In the genomic region with DNA sequence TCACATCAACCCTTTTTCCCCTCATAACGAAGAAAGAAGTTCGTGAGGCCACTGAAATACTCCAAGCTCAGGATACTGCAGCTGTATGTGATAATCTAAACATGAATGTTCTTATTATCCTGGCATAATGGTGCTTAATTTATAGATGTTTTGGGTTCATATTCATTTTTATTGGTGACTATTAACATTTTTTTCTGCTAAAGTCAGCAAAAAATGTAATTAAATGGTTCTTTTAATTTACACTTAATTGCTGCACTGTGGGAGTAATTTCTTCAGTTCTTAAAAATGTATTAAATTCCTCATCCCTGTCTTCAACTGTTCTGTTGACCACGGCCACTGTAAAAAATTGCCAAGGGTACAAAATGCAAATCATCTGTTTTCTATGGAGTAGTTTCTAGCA, we compare ENCODE assay signal across 26 cellular contexts.
DNase-seq lines count a peak whose midpoint lies in the region; ATAC-seq, FAIRE-seq and TF ChIP-seq lines count a peak whose summit lies in the region.
"Had no signal": no experiment of that assay in that cellular context is flagged by ENCODE, and none has a peak within 500 bp of the region (broad histone marks: within the 10 kb centered on the region; RNA-seq: fewer than 3 reads in every experiment).

No MANE protein-coding gene starts in this region.

- no peak overlapping the region for H2BK20ac ChIP-seq in H1 (ENCODE audit: low read length)

- H3K4me1 ChIP-seq in HepG2 (ENCODE audit: insufficient read depth, low read length), result no peaks in the 10 kb centered on the region
- no peaks in the 10 kb centered on the region for H3K4me1 ChIP-seq in right lobe of liver
- no peaks in the 10 kb centered on the region for H3K4me1 ChIP-seq in K562 (replicated peaks in 1 of 2; ENCODE audit: control insufficient read depth in 2 of 2, insufficient read depth in 2 of 2, low read length in 2 of 2)
- no peaks in the 10 kb centered on the region for H3K4me1 ChIP-seq in H1 (replicated peaks in 1 of 4; ENCODE audit: control insufficient read depth in 3 of 4, insufficient read depth in 4 of 4, low read length in 3 of 4)

- no peak overlapping the region for H4K8ac ChIP-seq in H1 (ENCODE audit: extremely low read depth, insufficient read depth, low read length)

- intact Hi-C loops in HepG2 (cut with micrococcal nuclease; ENCODE audit: unreplicated experiment), result no loop called here
- intact Hi-C loops in right lobe of liver (cut with DNase I), result no loop called here
- intact Hi-C loops in K562 (cut with micrococcal nuclease), result loop anchor here (2.0 kb wide), 1 partner anchor 18 kb away; no protein-coding TSS in a partner anchor

- no peak overlapping the region for H2AK5ac ChIP-seq in H1 (ENCODE audit: low read depth, low read length)

- H4K5ac ChIP-seq in H1 (ENCODE audit: insufficient read length, low read depth, low read length), result no peak overlapping the region

- no peak overlapping the region for H3K27ac ChIP-seq in HepG2 (ENCODE audit: extremely low read length, insufficient read depth, low read length)
- no peak overlapping the region for H3K27ac ChIP-seq in right lobe of liver
- H3K27ac ChIP-seq in K562 (ENCODE audit: extremely low read depth, low read depth, low read length), result no peak overlapping the region
- no peak overlapping the region for H3K27ac ChIP-seq in H1 (ENCODE audit: low read depth, low read length)
- H3K27ac ChIP-seq: 22Rv1, BLaER1 had no signal

- CTCF ChIA-PET in HepG2 (lab: Yijun Ruan, JAX; ENCODE audit: low intra/inter-chr PET ratio, low total read pairs), result no interaction called here
- CTCF ChIA-PET in K562 (lab: Yijun Ruan, JAX; ENCODE audit: low intra/inter-chr PET ratio), result no interaction called here
- CTCF ChIA-PET in H1 (lab: Charles Lee; ENCODE audit: partially characterized antibody), result no interaction called here

- H3K9ac ChIP-seq in HepG2 (ENCODE audit: insufficient read depth, low read depth, low read length) (no peak overlapping the region), K562 (ENCODE audit: insufficient read depth in 1 of 2, low read depth in 2 of 2, low read length in 2 of 2) (no peak overlapping the region), H1 (replicated peaks in 1 of 4; ENCODE audit: extremely low read depth in 1 of 4, low read depth in 3 of 4, low read length in 3 of 4) (no peak overlapping the region)
- H3K9ac ChIP-seq: BLaER1 had no signal

- TF ChIP-seq RAD21 in HepG2 (CRISPR knock-in tag; IDR thresholded peaks at IDR 0.05) (no peak), K562 (CRISPR knock-in tag; conservative IDR thresholded peaks at IDR 0.05 in 1 of 2, IDR thresholded peaks at IDR 0.05 in 1 of 2) (no peak), H1 (IDR thresholded peaks at IDR 0.05 in 1 of 2, conservative IDR thresholded peaks at IDR 0.05 in 1 of 2; ENCODE audit: low read depth in 2 of 2, low read length in 2 of 2) (no peak)

- H3K27me3 ChIP-seq in HepG2 (ENCODE audit: control insufficient read depth in 1 of 2, insufficient read depth in 2 of 2, low read length in 2 of 2), result no peaks in the 10 kb centered on the region
- no peaks in the 10 kb centered on the region for H3K27me3 ChIP-seq in right lobe of liver
- no peaks in the 10 kb centered on the region for H3K27me3 ChIP-seq in K562 (ENCODE audit: control insufficient read depth in 2 of 2, insufficient read depth in 2 of 2, low read length in 2 of 2)
- no peaks in the 10 kb centered on the region for H3K27me3 ChIP-seq in H1 (replicated peaks in 1 of 4; ENCODE audit: control insufficient read depth in 3 of 4, extremely low read depth in 1 of 4, insufficient read depth in 3 of 4, low read length in 3 of 4)
- H3K27me3 ChIP-seq: BE2C, BLaER1 had no signal

- H3K4me3 ChIP-seq in HepG2 (replicated peaks in 1 of 3; ENCODE audit: insufficient read depth in 1 of 3, low read depth in 2 of 3, low read length in 3 of 3) (no peak overlapping the region), right lobe of liver (no peak overlapping the region), K562 (no peak overlapping the region), H1 (ENCODE audit: extremely low read depth in 1 of 4, insufficient read depth in 2 of 4, low read depth in 3 of 4, low read length in 4 of 4) (no peak overlapping the region)
- H3K4me3 ChIP-seq: BLaER1, GM12878 had no signal

- no peak for TF ChIP-seq CTCF in HepG2 (CRISPR knock-in tag; IDR thresholded peaks at IDR 0.05)
- no peak for TF ChIP-seq CTCF in right lobe of liver (IDR thresholded peaks at IDR 0.05)
- TF ChIP-seq CTCF in K562 (IDR thresholded peaks at IDR 0.05 in 2 of 3, conservative IDR thresholded peaks at IDR 0.05 in 1 of 3; ENCODE audit: insufficient read depth in 2 of 3, low read depth in 1 of 3, low read length in 3 of 3), result no peak
- no peak for TF ChIP-seq CTCF in H1 (IDR thresholded peaks at IDR 0.05; ENCODE audit: control extremely low read depth in 1 of 3, insufficient read depth in 1 of 3, low read depth in 1 of 3, low read length in 3 of 3)

- H3K36me3 ChIP-seq in HepG2 (replicated peaks in 1 of 2; ENCODE audit: control insufficient read depth in 1 of 2, insufficient read depth in 2 of 2, low read length in 2 of 2), result no peaks in the 10 kb centered on the region
- H3K36me3 ChIP-seq in right lobe of liver, result no peaks in the 10 kb centered on the region
- H3K36me3 ChIP-seq in K562 (ENCODE audit: control insufficient read depth, insufficient read depth, low read length), result no peaks in the 10 kb centered on the region
- no peaks in the 10 kb centered on the region for H3K36me3 ChIP-seq in H1 (ENCODE audit: control insufficient read depth in 2 of 4, insufficient read depth in 4 of 4, low read length in 3 of 4)
- H3K36me3 ChIP-seq: BE2C, BLaER1 had no signal

- no peaks in the 10 kb centered on the region for H3K23me2 ChIP-seq in H1 (ENCODE audit: low read depth, low read length)

- H3K9me3 ChIP-seq in HepG2 (ENCODE audit: low read length) (no peaks in the 10 kb centered on the region), right lobe of liver (no peaks in the 10 kb centered on the region), K562 (replicated peaks; ENCODE audit: control insufficient read depth, insufficient read depth, low read depth, low read length) (no peaks in the 10 kb centered on the region), H1 (ENCODE audit: insufficient read depth in 2 of 2, low read depth in 1 of 2, low read length in 1 of 2) (no peaks in the 10 kb centered on the region)
- H3K9me3 ChIP-seq: BE2C, BLaER1 had no signal

- 100% methylated on average over 3 of the region's 3 CpGs for whole genome bisulfite sequencing in HepG2 (ENCODE audit: low lambda C conversion rate)
- 96% methylated on average over 3 of the region's 3 CpGs for whole genome bisulfite sequencing in right lobe of liver (ENCODE audit: insufficient coverage, low coverage, low lambda C conversion rate, missing lambda C conversion rate)
- WGBS in K562 (ENCODE audit: insufficient coverage, low coverage, missing lambda C conversion rate), result 46% methylated on average over 3 of the region's 3 CpGs
- 95% methylated on average over 3 of the region's 3 CpGs; no CpG with 5 or more reads in 1 of the 2 experiments for WGBS in H1 (ENCODE audit: extremely low coverage in 1 of 2, insufficient coverage in 1 of 2, insufficient read length in 1 of 2, insufficient replicate concordance in 2 of 2, low coverage in 1 of 2, low lambda C conversion rate in 2 of 2, missing lambda C conversion rate in 1 of 2), 2 experiments

- no peaks in the 10 kb centered on the region for H4K20me1 ChIP-seq in HepG2 (ENCODE audit: insufficient read depth, low read length)
- H4K20me1 ChIP-seq in K562 (replicated peaks; ENCODE audit: control insufficient read depth, insufficient read depth, low read length), result no peaks in the 10 kb centered on the region
- peaks cover 0 to 2% of the 10 kb centered on the region in 2 experiments for H4K20me1 ChIP-seq in H1 (replicated peaks in 1 of 2; ENCODE audit: control insufficient read depth in 1 of 2, insufficient read depth in 2 of 2, low read length in 2 of 2)
- H4K20me1 ChIP-seq: BLaER1 had no signal

- no peaks in the 10 kb centered on the region for H3K79me1 ChIP-seq in H1 (ENCODE audit: low read depth, low read length)

- H2BK120ac ChIP-seq in H1 (replicated peaks; ENCODE audit: low read depth, low read length), result no peak overlapping the region

- H3K79me2 ChIP-seq in HepG2 (ENCODE audit: insufficient read depth, low read length) (no peaks in the 10 kb centered on the region), K562 (ENCODE audit: control insufficient read depth, insufficient read depth, low read length) (no peaks in the 10 kb centered on the region), H1 (ENCODE audit: control insufficient read depth in 1 of 2, insufficient read depth in 2 of 2, low read length in 2 of 2) (no peaks in the 10 kb centered on the region)

- H4K91ac ChIP-seq in H1 (replicated peaks; ENCODE audit: insufficient read length, low read length), result no peak overlapping the region

- H3K23ac ChIP-seq in H1 (ENCODE audit: insufficient read length), result no peak overlapping the region

- H2BK15ac ChIP-seq in H1 (ENCODE audit: low read length), result no peak overlapping the region

- TF ChIP-seq EP300 in HepG2 (IDR thresholded peaks at IDR 0.05; ENCODE audit: low read depth in 2 of 2, low read length in 2 of 2) (no peak), HepG2 (CRISPR knock-in tag; IDR thresholded peaks at IDR 0.05; ENCODE audit: borderline replicate concordance) (no peak), K562 (IDR thresholded peaks at IDR 0.05; ENCODE audit: low read length) (no peak), H1 (IDR thresholded peaks at IDR 0.05; ENCODE audit: borderline replicate concordance in 1 of 2, low read depth in 2 of 2, low read length in 2 of 2) (no peak)

- no peak for DNase-seq in HepG2 (ENCODE audit: low spot score)
- DNase-seq in right lobe of liver, result no peak
- no peak for DNase-seq in K562 (ENCODE audit: extremely low read depth in 1 of 4, low spot score in 3 of 4)
- DNase-seq in H1 (ENCODE audit: low read depth in 1 of 2, low spot score in 2 of 2), result no peak
- no peak for DNase-seq in MV-4-11 (lab: John Stamatoyannopoulos, UW)
- no peak for DNase-seq in activated T-cell treated with anti-CD3 and anti-CD28 coated beads, Interleukin-2, amount 50 U/mL, for 48 hours
- no peak for DNase-seq in NCI-H2196 (lab: John Stamatoyannopoulos, UW; ENCODE audit: unreplicated experiment)
- DNase-seq: ACHN; BE2C; C1 segment of cervical spinal cord; CD4-positive, alpha-beta memory T cell; CD4-positive, CD25-positive, alpha-beta regulatory T cell; CD8-positive, alpha-beta memory T cell; COR-L47; DMS 273 treated with DMSO at 0.1 percent for 48 hours; DMS153; DMS53; DMS79; DND-41; EL; GDM1 had no signal

- H2BK5ac ChIP-seq in H1 (ENCODE audit: low read depth, low read length), result no peak overlapping the region

- TF ChIP-seq POLR2A in HepG2 (IDR thresholded peaks at IDR 0.05; ENCODE audit: insufficient read depth in 1 of 2, low read depth in 2 of 2, low read length in 2 of 2) (no peak), right lobe of liver (IDR thresholded peaks at IDR 0.05) (no peak), K562 (conservative IDR thresholded peaks at IDR 0.05) (no peak), H1 (IDR thresholded peaks at IDR 0.05; ENCODE audit: control extremely low read depth in 1 of 2, low read depth in 2 of 2, low read length in 2 of 2) (no peak)

- POLR2A ChIA-PET in HepG2 (lab: Yijun Ruan, JAX) (no interaction called here), K562 (lab: Yijun Ruan, JAX) (no interaction called here), H1 (lab: Charles Lee; ENCODE audit: partially characterized antibody) (no interaction called here)

- H3K14ac ChIP-seq in H1 (ENCODE audit: insufficient read length), result no peak overlapping the region

- H2AFZ ChIP-seq in HepG2 (ENCODE audit: low read length) (no peak overlapping the region), K562 (ENCODE audit: low read depth, low read length) (no peak overlapping the region), H1 (ENCODE audit: low read length) (no peak overlapping the region)

- BruUV-seq in HepG2 (replicated peaks; lab: Mats Ljungman, UMichigan) (no TSS peak), K562 (replicated peaks; lab: Mats Ljungman, UMichigan) (no TSS peak)

- H3K18ac ChIP-seq in H1 (ENCODE audit: extremely low read depth, low read length), result no peak overlapping the region

- no peaks in the 10 kb centered on the region for H3K9me1 ChIP-seq in K562 (ENCODE audit: control insufficient read depth, insufficient read depth, low read length)

- no peak for FAIRE-seq in HepG2 (lab: Jason Lieb, UNC)
- no peak for FAIRE-seq in K562 (lab: Jason Lieb, UNC)
- FAIRE-seq in H1 (lab: Jason Lieb, UNC), result no peak
- FAIRE-seq: GM12878, GM12892, GM18507 had no signal

- in situ Hi-C loops in HepG2 (cut with HindIII; ENCODE audit: extremely low pct_ligation_motif_present, low pct_unique_long_range_greater_than_20kb) (no loop called here), K562 (cut with MboI) (no loop called here)

- ATAC-seq in HepG2 (no peak), right lobe of liver (no peak), K562 (no peak)
- ATAC-seq: GM12878 had no signal

- H2BK12ac ChIP-seq in H1 (ENCODE audit: low read depth, low read length), result no peak overlapping the region

- H3K4me2 ChIP-seq in HepG2 (ENCODE audit: low read depth, low read length) (no peak overlapping the region), K562 (ENCODE audit: insufficient read depth, low read length) (no peak overlapping the region), H1 (ENCODE audit: insufficient read depth in 1 of 2, low read depth in 2 of 2, low read length in 2 of 2) (no peak overlapping the region)
- H3K4me2 ChIP-seq: BLaER1 had no signal

- no peak overlapping the region for H3K56ac ChIP-seq in H1 (replicated peaks; ENCODE audit: insufficient read length, low read depth, low read length)

- no peak overlapping the region for H3K4ac ChIP-seq in H1 (replicated peaks; ENCODE audit: insufficient read length, low read depth, low read length)
